In genomic region chr1:45167947-45168346, GRCh38 we compare ENCODE assay signal across 1 cellular context. TPM values are rescaled to one million over a fixed set of nuclear protein-coding genes. Genes with fewer than 3 reads are reported as not detected.
"Had no signal": no experiment of that assay in that cellular context is flagged by ENCODE, and none has a peak within 500 bp of the region (broad histone marks: within the 10 kb centered on the region; RNA-seq: fewer than 3 reads in every experiment).

No MANE protein-coding gene starts in this region.

RNA-seq across cellular contexts. Expression of gene ZSWIM5, which starts 38.5 kb away (rescaled TPM):
- total RNA-seq: RPMI7951 had no signal
